24 cellular contexts compared by ENCODE assay signal in the genomic region with DNA sequence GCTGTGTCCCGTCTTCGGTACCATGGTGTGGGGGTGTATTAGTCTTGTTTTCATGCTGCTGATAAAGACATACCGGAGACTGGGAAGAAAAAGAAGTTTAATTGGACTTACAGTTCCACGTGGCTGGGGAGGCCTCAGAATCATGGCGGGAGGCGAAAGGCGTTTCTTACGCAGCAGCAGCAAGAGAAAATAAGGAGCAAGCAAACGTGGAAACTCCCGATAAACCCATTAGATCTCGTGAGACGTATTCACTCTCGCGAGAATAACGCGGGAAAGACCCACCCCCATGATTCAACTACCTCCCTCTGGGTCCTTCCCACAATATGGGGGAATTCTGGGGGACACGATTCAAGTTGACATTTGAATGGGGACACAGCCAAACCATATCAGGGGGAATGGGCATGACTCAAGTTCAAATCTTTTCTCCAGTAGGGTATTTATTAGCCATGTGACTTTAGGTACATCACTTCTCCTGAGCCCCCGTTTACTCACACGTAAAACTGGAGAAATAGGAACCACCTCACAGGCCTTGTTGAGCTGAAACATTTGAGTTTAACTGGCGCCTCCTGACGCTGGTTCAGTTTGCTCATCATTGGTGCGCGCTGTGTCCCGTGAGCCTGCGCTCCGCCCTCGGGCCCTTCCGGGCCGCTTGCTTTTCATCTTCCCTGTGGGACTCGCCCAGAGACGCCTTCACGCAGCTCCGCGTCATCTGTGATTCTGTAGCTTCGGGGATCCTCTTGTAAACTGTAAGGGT. TPM values are rescaled to one million over a fixed set of nuclear protein-coding genes. Genes with fewer than 3 reads are reported as not detected.
"Had no signal": no experiment of that assay in that cellular context is flagged by ENCODE, and none has a peak within 500 bp of the region (broad histone marks: within the 10 kb centered on the region; RNA-seq: fewer than 3 reads in every experiment).

No MANE protein-coding gene starts in this region.

- H3K27me3 ChIP-seq: MG63, SJSA1 had no signal

- H3K27ac ChIP-seq: HL-60, SK-N-MC had no signal

- H3K36me3 ChIP-seq: MG63, SJSA1 had no signal

- H3K4me1 Mint-ChIP-seq: IgD-negative memory B cell had no signal

- H3K4me3 ChIP-seq: MG63, SJSA1, SK-N-MC had no signal

- H3K4me3 Mint-ChIP-seq: IgD-negative memory B cell had no signal

- H3K27ac Mint-ChIP-seq: IgD-negative memory B cell had no signal

- DNase-seq: KBM-7, MG63, NCI-H1092, NCI-H1105 treated with DMSO at 0.1 percent for 48 hours, NCI-H1436, NCI-H187, NCI-H2029, NCI-H2081 treated with DMSO at 0.1 percent for 48 hours, NCI-H2171, NCI-H226, NCI-H446, NCI-H510A, NCI-H524 treated with DMSO at 0.1 percent for 48 hours, NCI-H69, NCI-H774, Right ventricle myocardium superior, RPMI8226, SIG-M5 had no signal

- H3K9me3 ChIP-seq: MG63, SJSA1 had no signal

- H3K27me3 Mint-ChIP-seq: IgD-negative memory B cell had no signal

- FAIRE-seq: HTR-8/SVneo, RCC 7860 had no signal

RNA-seq across cellular contexts. Expression of gene FAT1, which starts 35.5 kb away (rescaled TPM):
- polyA plus RNA-seq: IgD-negative memory B cell had no signal
